Comparison of ENCODE assay signal across 35 cellular contexts in genomic region chr12:56242986-56243385, GRCh38. TPM values are rescaled to one million over a fixed set of nuclear protein-coding genes. Genes with fewer than 3 reads are reported as not detected.
"Had no signal": no experiment of that assay in that cellular context is flagged by ENCODE, and none has a peak within 500 bp of the region (broad histone marks: within the 10 kb centered on the region; RNA-seq: fewer than 3 reads in every experiment).

No MANE protein-coding gene starts in this region.

- H3K4me1 Mint-ChIP-seq: mesothelial cell of epicardium had no signal

- DNase-seq: activated CD4-positive, alpha-beta T cell treated with anti-CD3 and anti-CD28 coated beads, Interleukin-2, amount 50 U/mL, for 1 hour; activated CD8-positive, alpha-beta T cell treated with anti-CD3 and anti-CD28 coated beads for 36 hours; activated naive CD4-positive, alpha-beta T cell; activated T-cell treated with anti-CD3 and anti-CD28 coated beads, Interleukin-2, amount 50 U/mL, for 48 hours; anterior cingulate cortex; cerebellar nuclear complex; colonic mucosa; effector CD8-positive, alpha-beta T cell; islet precursor cell; left cardiac atrium; left ventricle myocardium superior; naive B cell; pancreas; retina; sigmoid colon; small intestine; stimulated activated CD4-positive, alpha-beta T cell treated with anti-CD3 and anti-CD28 coated beads, Interleukin-4, amount 100 ng/mL, for 24 hours; stimulated activated naive B cell treated with anti-CD40 and anti-IgM and Interleukin-4, amounts not matched to agents 10 μg/mL and 1 μg/mL and 100 μg/mL, for 72 hours; stomach; SW 1271; T1000; thyroid gland; WERI-Rb-1 had no signal

- H3K27me3 Mint-ChIP-seq: activated CD8-positive, alpha-beta T cell treated with anti-CD3 and anti-CD28 coated beads for 36 hours; naive B cell; stimulated activated naive B cell treated with anti-CD40 and anti-IgM and Interleukin-4, amounts not matched to agents 10 μg/mL and 1 μg/mL and 100 μg/mL, for 72 hours had no signal

- H3K27ac ChIP-seq: colonic mucosa, epithelial cell of prostate, prostate gland, sigmoid colon, stomach, thyroid gland, upper lobe of left lung, vagina, WERI-Rb-1 had no signal

- FAIRE-seq: endometrium, frontal cortex, pancreas, small intestine had no signal

- H3K36me3 Mint-ChIP-seq: activated naive CD4-positive, alpha-beta T cell treated with anti-CD3 and anti-CD28 coated beads, Interleukin-2, amount 50 U/mL, for 72 hours had no signal

- H3K9me3 Mint-ChIP-seq: activated CD8-positive, alpha-beta T cell treated with anti-CD3 and anti-CD28 coated beads for 36 hours; activated naive CD4-positive, alpha-beta T cell treated with anti-CD3 and anti-CD28 coated beads, Interleukin-2, amount 50 U/mL, for 72 hours; mesothelial cell of epicardium; naive B cell; stimulated activated naive B cell treated with anti-CD40 and anti-IgM and Interleukin-4, amounts not matched to agents 10 μg/mL and 1 μg/mL and 100 μg/mL, for 72 hours; T-helper 1 cell treated with Interleukin-12 subunit alpha and Interleukin-12 subunit beta and Interleukin-4 antibody, amounts not matched to agents 30 μg/mL and 1 μg/mL, for 36 hours had no signal

- H3K4me3 Mint-ChIP-seq: activated CD8-positive, alpha-beta T cell treated with anti-CD3 and anti-CD28 coated beads for 36 hours; mesothelial cell of epicardium; naive B cell; stimulated activated naive B cell treated with anti-CD40 and anti-IgM and Interleukin-4, amounts not matched to agents 10 μg/mL and 1 μg/mL and 100 μg/mL, for 72 hours; T-helper 1 cell treated with Interleukin-12 subunit alpha and Interleukin-12 subunit beta and Interleukin-4 antibody, amounts not matched to agents 30 μg/mL and 1 μg/mL, for 36 hours had no signal

- ATAC-seq: activated CD4-positive, CD25-positive, alpha-beta regulatory T cell treated with anti-CD3 and anti-CD28 coated beads, Interleukin-2, amount 50 U/mL, for 24 hours; activated CD8-positive, alpha-beta T cell treated with anti-CD3 and anti-CD28 coated beads for 36 hours; stimulated activated naive B cell treated with anti-CD40 and anti-IgM and Interleukin-4, amounts not matched to agents 10 μg/mL and 1 μg/mL and 100 μg/mL, for 72 hours had no signal

- H3K4me3 ChIP-seq: colonic mucosa, pancreas, prostate gland, sigmoid colon, stomach, thyroid gland, upper lobe of left lung, vagina had no signal

- H3K27me3 ChIP-seq: colonic mucosa, pancreas, sigmoid colon, stomach, thyroid gland, upper lobe of left lung, vagina had no signal

- H3K9me3 ChIP-seq: colonic mucosa, pancreas, prostate gland, sigmoid colon, stomach, thyroid gland, upper lobe of left lung, vagina had no signal

- H3K4me1 ChIP-seq: colonic mucosa, prostate gland, sigmoid colon, stomach, thyroid gland, upper lobe of left lung, vagina had no signal

- H3K27ac Mint-ChIP-seq: activated CD8-positive, alpha-beta T cell treated with anti-CD3 and anti-CD28 coated beads for 36 hours; mesothelial cell of epicardium; T-helper 1 cell treated with Interleukin-12 subunit alpha and Interleukin-12 subunit beta and Interleukin-4 antibody, amounts not matched to agents 30 μg/mL and 1 μg/mL, for 36 hours had no signal

RNA-seq across cellular contexts. Expression of gene SLC39A5, which starts 13.1 kb away (rescaled TPM):
- total RNA-seq: dermis microvascular lymphatic vessel endothelial cell, frontal cortex, left cardiac atrium, left ventricle myocardium superior, lung microvascular endothelial cell, prostate gland, sigmoid colon, thyroid gland, vagina had no signal
